8 cellular contexts compared by ENCODE assay signal in the genomic region with DNA sequence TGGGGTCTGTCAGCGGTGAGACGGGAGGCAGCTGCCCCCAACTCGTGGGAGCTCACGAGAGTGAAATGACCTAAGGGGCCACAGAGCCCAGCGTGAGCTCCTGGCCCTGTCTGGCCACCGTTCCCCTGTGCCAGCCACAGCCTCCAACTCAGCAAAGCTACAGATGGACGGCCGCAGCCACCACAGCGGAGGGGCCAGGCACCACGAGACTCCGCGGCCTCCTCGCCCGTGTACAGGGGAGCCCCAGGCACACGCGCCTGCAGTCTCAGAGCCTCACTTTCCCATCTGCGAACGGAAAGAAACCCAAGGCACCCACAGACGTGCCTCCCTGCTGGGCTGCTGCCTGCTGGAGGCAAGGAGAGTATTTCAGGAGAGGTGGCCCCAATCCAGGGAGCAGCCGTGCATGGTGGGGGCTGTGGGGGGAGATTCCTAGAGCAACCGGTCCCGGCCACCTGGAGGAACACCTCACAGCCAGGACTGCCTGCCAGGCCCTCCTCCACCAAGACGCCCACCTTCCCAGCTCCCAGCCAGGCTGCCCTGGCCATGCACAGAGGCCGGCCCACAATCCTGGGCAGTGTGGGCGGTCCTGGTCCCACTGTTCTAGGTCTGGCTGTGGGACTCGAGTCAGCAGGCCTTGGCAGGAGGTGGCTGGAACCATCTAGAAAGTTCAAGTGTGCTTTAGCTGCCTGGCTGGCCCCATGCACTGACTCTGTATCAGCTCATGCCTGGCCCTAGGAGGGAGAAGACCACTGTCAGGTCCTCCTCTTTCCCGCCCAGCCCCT. TPM values are rescaled to one million over a fixed set of nuclear protein-coding genes. Genes with fewer than 3 reads are reported as not detected.
A peak's percentile ranks its signal among the peaks of the same experiment; 100 is the strongest.
DNase-seq lines count a peak whose midpoint lies in the region; ATAC-seq and TF ChIP-seq lines count a peak whose summit lies in the region.

No MANE protein-coding gene starts in this region.

- peaks cover 6% of the 10 kb centered on the region for H4K20me1 ChIP-seq in neural cell (ENCODE audit: insufficient read depth)

- peaks cover 11 to 26% of the 10 kb centered on the region in 2 donors for H3K36me3 Mint-ChIP-seq in CD14-positive monocyte

- TF ChIP-seq CTCF in CD14-positive monocyte (IDR thresholded peaks at IDR 0.05) (no peak), neural cell (IDR thresholded peaks at IDR 0.05; ENCODE audit: poor library complexity, severe bottlenecking) (no peak)

- peaks cover 41% of the 10 kb centered on the region for H3K4me1 ChIP-seq in NT2/D1 (ENCODE audit: insufficient read depth, insufficient read length)

- H3K9ac ChIP-seq in NT2/D1 (ENCODE audit: insufficient read length, low read depth) (peak overlapping the region; percentile 46), neural cell (ENCODE audit: low read length) (peak overlapping the region; percentile 82)

- H3K4me1 Mint-ChIP-seq in CD14-positive monocyte: peaks cover 33% of the 10 kb centered on the region

- TF ChIP-seq EP300 in neural cell (conservative IDR thresholded peaks at IDR 0.05; ENCODE audit: poor library complexity, severe bottlenecking): no peak

- H3K9me3 ChIP-seq in NT2/D1 (ENCODE audit: insufficient read depth, low read length) (no peaks in the 10 kb centered on the region), neural cell (ENCODE audit: low read length) (no peaks in the 10 kb centered on the region)

- no peaks in the 10 kb centered on the region for H3K9me3 Mint-ChIP-seq in CD14-positive monocyte

- no peaks in the 10 kb centered on the region for H3F3A ChIP-seq in neural cell (ENCODE audit: insufficient read depth, low read length, poor library complexity, severe bottlenecking)

- H3K27me3 ChIP-seq in NT2/D1 (ENCODE audit: insufficient read depth, insufficient read length): no peaks in the 10 kb centered on the region
- no peaks in the 10 kb centered on the region for H3K27me3 ChIP-seq in neural cell (ENCODE audit: insufficient read depth, low read depth, low read length)

- H3K36me3 ChIP-seq in NT2/D1 (ENCODE audit: insufficient read depth, insufficient read length, low read length) (peaks cover 49% of the 10 kb centered on the region), neural cell (ENCODE audit: insufficient read depth, low read length) (no peaks in the 10 kb centered on the region)

- no peak overlapping the region for H2AFZ ChIP-seq in neural cell (ENCODE audit: low read depth, low read length)

- intact Hi-C loops in CD14-positive monocyte (cut with micrococcal nuclease): loop anchor here in 1 of 2 donors (10.0 kb wide), 1 partner anchor 154 kb away; no protein-coding TSS in a partner anchor

- no peak for DNase-seq in CD14-positive monocyte (ENCODE audit: low spot score)
- no peak for DNase-seq in NT2/D1 (ENCODE audit: low read depth, low spot score)
- no peak for DNase-seq in epithelial cell of prostate (ENCODE audit: low read depth, low spot score)
- DNase-seq in kidney glomerular epithelial cell (lab: John Stamatoyannopoulos, UW): no peak
- DNase-seq in central memory CD4-positive, alpha-beta T cell: no peak
- no peak for DNase-seq in stimulated activated naive CD4-positive, alpha-beta T cell treated with Interleukin-2 at 50 U/mL for 16 hours (lab: John Stamatoyannopoulos, UW)

- peak overlapping the region; percentile 97 for H3K4me2 ChIP-seq in neural cell (ENCODE audit: low read length)

- peak overlapping the region; percentile 84 to 92 for H3K4me3 Mint-ChIP-seq in CD14-positive monocyte

- no peak for ATAC-seq in HG02973 (IDR thresholded peaks at IDR 0.05; ENCODE audit: unreplicated experiment)

- peak overlapping the region; percentile 88 to 95 (median 94) for H3K27ac Mint-ChIP-seq in CD14-positive monocyte

- H3K4me3 ChIP-seq in NT2/D1 (ENCODE audit: insufficient read length, low read depth) (peak overlapping the region; percentile 97), neural cell (ENCODE audit: low read length) (peak overlapping the region; percentile 98)

- H3K9me2 ChIP-seq in neural cell (ENCODE audit: insufficient read depth, low read length): no peaks in the 10 kb centered on the region

- H3K27ac ChIP-seq in epithelial cell of prostate (peak overlapping the region; percentile 76), neural cell (ENCODE audit: low read length) (no peak overlapping the region)

- no peak for TF ChIP-seq RAD21 in neural cell (conservative IDR thresholded peaks at IDR 0.05)

- H3K27me3 Mint-ChIP-seq in CD14-positive monocyte (ENCODE audit: low read depth in 3 of 3): peaks cover 0 to 2% (median 0%) of the 10 kb centered on the region in 3 donors

- peaks cover 29% of the 10 kb centered on the region for H3K79me2 ChIP-seq in neural cell (replicated peaks; ENCODE audit: insufficient read depth, low read length)

TF ChIP-seq in neural cell, 6 proteins besides CTCF, POLR2A, EP300 and RAD21:
- no peak for TF ChIP-seq TAF1 (IDR thresholded peaks at IDR 0.05; ENCODE audit: low read depth)
- TF ChIP-seq POLR2AphosphoS5 (IDR thresholded peaks at IDR 0.05): no peak
- TF ChIP-seq REST (IDR thresholded peaks at IDR 0.05; ENCODE audit: borderline replicate concordance): no peak
- TF ChIP-seq MXI1 (conservative IDR thresholded peaks at IDR 0.05; ENCODE audit: poor library complexity, severe bottlenecking): no peak
- TF ChIP-seq SMC3 (conservative IDR thresholded peaks at IDR 0.05; ENCODE audit: poor library complexity): no peak
- no peak for TF ChIP-seq EZH2 (IDR thresholded peaks at IDR 0.05; ENCODE audit: borderline replicate concordance, insufficient read depth, low read length, poor library complexity, severe bottlenecking)

RNA-seq across cellular contexts. Expression of gene MKNK2, which starts 1.9 kb away (rescaled TPM):
- polyA plus RNA-seq in CD14-positive monocyte (10 to 100 TPM; 16.9 to 21.8 TPM), neural cell (27.6 and 37.6 TPM in 2 replicates)
- 25.1 and 25.8 TPM in 2 replicates for polyA minus RNA-seq in neural cell

RNA-seq across cellular contexts. Expression of gene BTBD2, which starts 33.6 kb away (rescaled TPM):
- polyA plus RNA-seq in CD14-positive monocyte: 1 to 10 TPM; 2.8 to 3.3 TPM
- 46.1 and 57.6 TPM in 2 replicates for polyA plus RNA-seq in neural cell
- 58.8 and 71.8 TPM in 2 replicates for polyA minus RNA-seq in neural cell

RNA-seq across cellular contexts. Expression of gene MOB3A, which starts 47.0 kb away (rescaled TPM):
- polyA plus RNA-seq in CD14-positive monocyte (10 to 100 TPM; 60.5 to 96.3 TPM), neural cell (5.8 and 8.3 TPM in 2 replicates)
- polyA minus RNA-seq in neural cell: 19.0 and 21.9 TPM in 2 replicates

RNA-seq across cellular contexts. Expression of gene IZUMO4, which starts 47.6 kb away (rescaled TPM):
- polyA plus RNA-seq in CD14-positive monocyte: under 1 TPM; 0.41 to 0.80 TPM
- 39.3 and 45.8 TPM in 2 replicates for polyA plus RNA-seq in neural cell
- polyA minus RNA-seq in neural cell: 3.4 and 4.9 TPM in 2 replicates

Comparison
In these comparisons a context has a peak if more than half of its experiments do, and no peak if none do; other contexts are left out.
1. RNA of gene BTBD2, which starts 33.6 kb away (polyA plus RNA-seq): 46.1 to 57.6 TPM in neural cell; 2.8 to 3.3 TPM in CD14-positive monocyte; every median in the first group is over 10 times any median in the second.